Comparison of ENCODE assay signal across 1 cellular context in genomic region chr10:132452216-132452650, GRCh38.
TF ChIP-seq lines count a peak whose summit lies in the region.

No MANE protein-coding gene starts in this region.

TF ChIP-seq in H1, 55 proteins besides CTCF, POLR2A, EP300 and RAD21:
- TF ChIP-seq TEAD4 (IDR thresholded peaks at IDR 0.05; ENCODE audit: low read depth, low read length) (no peak), NANOG (IDR thresholded peaks at IDR 0.05; ENCODE audit: insufficient read depth, low read depth, low read length, poor library complexity, severe bottlenecking) (no peak), SIX5 (IDR thresholded peaks at IDR 0.05; ENCODE audit: low read depth, low read length) (no peak), RFX5 (IDR thresholded peaks at IDR 0.05; ENCODE audit: borderline replicate concordance, low read depth, low read length) (no peak), CREB1 (IDR thresholded peaks at IDR 0.05) (no peak), SIN3A (conservative IDR thresholded peaks at IDR 0.05 in 1 of 2, IDR thresholded peaks at IDR 0.05 in 1 of 2; ENCODE audit: low read depth in 1 of 2, low read length in 2 of 2) (no peak), JUND (IDR thresholded peaks at IDR 0.05; ENCODE audit: low read length) (no peak)
- TF ChIP-seq, protein P1, sequence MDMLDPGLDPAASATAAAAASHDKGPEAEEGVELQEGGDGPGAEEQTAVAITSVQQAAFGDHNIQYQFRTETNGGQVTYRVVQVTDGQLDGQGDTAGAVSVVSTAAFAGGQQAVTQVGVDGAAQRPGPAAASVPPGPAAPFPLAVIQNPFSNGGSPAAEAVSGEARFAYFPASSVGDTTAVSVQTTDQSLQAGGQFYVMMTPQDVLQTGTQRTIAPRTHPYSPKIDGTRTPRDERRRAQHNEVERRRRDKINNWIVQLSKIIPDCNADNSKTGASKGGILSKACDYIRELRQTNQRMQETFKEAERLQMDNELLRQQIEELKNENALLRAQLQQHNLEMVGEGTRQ (IDR thresholded peaks at IDR 0.05; ENCODE audit: low read length): no peak
